In genomic region chr14:70234066-70234950, GRCh38 we compare ENCODE assay signal across 36 cellular contexts. TPM values are rescaled to one million over a fixed set of nuclear protein-coding genes. Genes with fewer than 3 reads are reported as not detected.
"Had no signal": no experiment of that assay in that cellular context is flagged by ENCODE, and none has a peak within 500 bp of the region (broad histone marks: within the 10 kb centered on the region; RNA-seq: fewer than 3 reads in every experiment).

No MANE protein-coding gene starts in this region.

- H3K4me3 Mint-ChIP-seq: activated CD4-positive, alpha-beta memory T cell treated with anti-CD3 and anti-CD28 coated beads, Interleukin-2, amount 10 ng/mL, durations not matched to agents 7 days and 5 days; activated CD8-positive, alpha-beta memory T cell treated with anti-CD3 and anti-CD28 coated beads, Interleukin-2, amount 10 ng/mL, durations not matched to agents 7 days and 5 days; activated naive CD4-positive, alpha-beta T cell treated with anti-CD3 and anti-CD28 coated beads for 36 hours; activated T-cell treated with anti-CD3 and anti-CD28 coated beads, Interleukin-2, amount 50 U/mL, for 72 hours; activated T-helper 17 cell treated with anti-CD3 and anti-CD28 coated beads, Interleukin-2, amount 50 U/mL, for 72 hours had no signal

- ATAC-seq: activated CD8-positive, alpha-beta memory T cell treated with anti-CD3 and anti-CD28 coated beads, Interleukin-2, amount 10 ng/mL, durations not matched to agents 7 days and 5 days; activated naive CD4-positive, alpha-beta T cell treated with anti-CD3 and anti-CD28 coated beads, Interleukin-2, amount 50 U/mL, for 72 hours; activated T-cell treated with anti-CD3 and anti-CD28 coated beads, Interleukin-2, amount 50 U/mL, for 72 hours; activated T-helper 17 cell treated with anti-CD3 and anti-CD28 coated beads, Interleukin-2, amount 50 U/mL, for 72 hours; body of pancreas; PC-3 had no signal

- H3K27ac ChIP-seq: adrenal gland, body of pancreas, breast epithelium, KMS-11, Peyer's patch, SJCRH30, SK-N-MC, WERI-Rb-1 had no signal

- H3K36me3 ChIP-seq: adrenal gland, breast epithelium, Peyer's patch, SJCRH30, WERI-Rb-1 had no signal

- H3K9me3 Mint-ChIP-seq: activated CD4-positive, alpha-beta memory T cell treated with anti-CD3 and anti-CD28 coated beads, Interleukin-2, amount 10 ng/mL, durations not matched to agents 7 days and 5 days; activated naive CD4-positive, alpha-beta T cell treated with anti-CD3 and anti-CD28 coated beads for 36 hours; activated naive CD4-positive, alpha-beta T cell treated with anti-CD3 and anti-CD28 coated beads, Interleukin-2, amount 50 U/mL, for 72 hours; activated T-cell treated with anti-CD3 and anti-CD28 coated beads, Interleukin-2, amount 50 U/mL, for 72 hours; activated T-helper 17 cell treated with anti-CD3 and anti-CD28 coated beads, Interleukin-2, amount 50 U/mL, for 72 hours had no signal

- H3K36me3 Mint-ChIP-seq: activated CD8-positive, alpha-beta memory T cell treated with anti-CD3 and anti-CD28 coated beads, Interleukin-2, amount 10 ng/mL, durations not matched to agents 7 days and 5 days; activated naive CD4-positive, alpha-beta T cell treated with anti-CD3 and anti-CD28 coated beads, Interleukin-2, amount 50 U/mL, for 72 hours had no signal

- H3K4me1 ChIP-seq: adrenal gland, body of pancreas, breast epithelium, Peyer's patch, SJCRH30 had no signal

- H3K4me3 ChIP-seq: adrenal gland, body of pancreas, breast epithelium, Peyer's patch, SJCRH30, SK-N-MC had no signal

- H3K9me3 ChIP-seq: adrenal gland, body of pancreas, breast epithelium, Peyer's patch, SJCRH30 had no signal

- H3K4me1 Mint-ChIP-seq: activated CD4-positive, alpha-beta memory T cell treated with anti-CD3 and anti-CD28 coated beads, Interleukin-2, amount 10 ng/mL, durations not matched to agents 7 days and 5 days; activated CD8-positive, alpha-beta memory T cell treated with anti-CD3 and anti-CD28 coated beads, Interleukin-2, amount 10 ng/mL, durations not matched to agents 7 days and 5 days; activated T-helper 17 cell treated with anti-CD3 and anti-CD28 coated beads, Interleukin-2, amount 50 U/mL, for 72 hours had no signal

- H3K9ac ChIP-seq: KMS-11 had no signal

- H3K27me3 ChIP-seq: adrenal gland, body of pancreas, breast epithelium, Peyer's patch, SJCRH30 had no signal

- FAIRE-seq: astrocyte had no signal

- DNase-seq: activated CD4-positive, alpha-beta memory T cell treated with anti-CD3 and anti-CD28 coated beads, Interleukin-2, amount 10 ng/mL, durations not matched to agents 7 days and 5 days; activated CD4-positive, alpha-beta T cell treated with anti-CD3 and anti-CD28 coated beads for 1 hour; activated CD4-positive, alpha-beta T cell treated with anti-CD3 and anti-CD28 coated beads for 48 hours; activated CD4-positive, CD25-positive, alpha-beta regulatory T cell; activated CD8-positive, alpha-beta memory T cell treated with anti-CD3 and anti-CD28 coated beads for 24 hours; activated CD8-positive, alpha-beta memory T cell treated with anti-CD3 and anti-CD28 coated beads, Interleukin-2, amount 10 ng/mL, durations not matched to agents 7 days and 5 days; activated CD8-positive, alpha-beta memory T cell treated with anti-CD3 and anti-CD28 coated beads, Interleukin-2, amount 50 U/mL, for 48 hours; activated gamma-delta T cell; activated naive CD4-positive, alpha-beta T cell treated with anti-CD3 and anti-CD28 coated beads for 36 hours; activated T-cell treated with anti-CD3 and anti-CD28 coated beads, Interleukin-2, amount 50 U/mL, for 72 hours; adrenal gland; body of pancreas; MM.1S; NCI-H1092 treated with DMSO at 0.1 percent for 48 hours; NCI-H1417; NCI-H146; NCI-H187; NCI-H2029 treated with DMSO at 0.1 percent for 48 hours; NCI-H2107; NCI-H2171; NCI-H510A; NCI-H526; NCI-H748 treated with DMSO at 0.1 percent for 48 hours; NK-92 treated with Interleukin-12 subunit alpha and Interleukin-12 subunit beta, amount 100 ng/mL, for 24 hours; PC-3; Peyer's patch; RPMI8226; SJCRH30; T1000; WERI-Rb-1 had no signal

- H3K4me2 ChIP-seq: KMS-11 had no signal

- H3K27ac Mint-ChIP-seq: activated CD4-positive, alpha-beta memory T cell treated with anti-CD3 and anti-CD28 coated beads, Interleukin-2, amount 10 ng/mL, durations not matched to agents 7 days and 5 days; activated CD8-positive, alpha-beta memory T cell treated with anti-CD3 and anti-CD28 coated beads, Interleukin-2, amount 10 ng/mL, durations not matched to agents 7 days and 5 days; activated naive CD4-positive, alpha-beta T cell treated with anti-CD3 and anti-CD28 coated beads for 36 hours; activated naive CD4-positive, alpha-beta T cell treated with anti-CD3 and anti-CD28 coated beads, Interleukin-2, amount 50 U/mL, for 72 hours; activated T-cell treated with anti-CD3 and anti-CD28 coated beads, Interleukin-2, amount 50 U/mL, for 72 hours; activated T-helper 17 cell treated with anti-CD3 and anti-CD28 coated beads, Interleukin-2, amount 50 U/mL, for 72 hours had no signal

RNA-seq across cellular contexts. Expression of gene SLC8A3, which starts 45.6 kb away (rescaled TPM):
- total RNA-seq: activated CD8-positive, alpha-beta memory T cell treated with anti-CD3 and anti-CD28 coated beads, Interleukin-2, amount 10 ng/mL, durations not matched to agents 7 days and 5 days; PC-3 had no signal
